1 cellular context compared by ENCODE assay signal in genomic region chr4:924107-925096, GRCh38.
TF ChIP-seq lines count a peak whose summit lies in the region.

No MANE protein-coding gene starts in this region.

TF ChIP-seq in HepG2, 621 proteins besides CTCF, POLR2A, EP300 and RAD21:
- no peak for TF ChIP-seq ZNF607 (CRISPR knock-in tag; IDR thresholded peaks at IDR 0.05; ENCODE audit: borderline replicate concordance)
- no peak for TF ChIP-seq PCBP2 (optimal IDR thresholded peaks at IDR 0.05; ENCODE audit: low read depth, low read length, poor library complexity, severe bottlenecking)
- no peak for TF ChIP-seq MXD3 (CRISPR knock-in tag; IDR thresholded peaks at IDR 0.05)
- no peak for TF ChIP-seq PRDM10 (CRISPR knock-in tag; IDR thresholded peaks at IDR 0.05; ENCODE audit: low read depth)
- no peak for TF ChIP-seq IRF9 (CRISPR knock-in tag; IDR thresholded peaks at IDR 0.05; ENCODE audit: borderline replicate concordance)
- TF ChIP-seq HBP1 (CRISPR knock-in tag; IDR thresholded peaks at IDR 0.05; ENCODE audit: low read depth): no peak
- no peak for TF ChIP-seq MIER2 (CRISPR knock-in tag; IDR thresholded peaks at IDR 0.05)
